22 cellular contexts compared by ENCODE assay signal in the genomic region with DNA sequence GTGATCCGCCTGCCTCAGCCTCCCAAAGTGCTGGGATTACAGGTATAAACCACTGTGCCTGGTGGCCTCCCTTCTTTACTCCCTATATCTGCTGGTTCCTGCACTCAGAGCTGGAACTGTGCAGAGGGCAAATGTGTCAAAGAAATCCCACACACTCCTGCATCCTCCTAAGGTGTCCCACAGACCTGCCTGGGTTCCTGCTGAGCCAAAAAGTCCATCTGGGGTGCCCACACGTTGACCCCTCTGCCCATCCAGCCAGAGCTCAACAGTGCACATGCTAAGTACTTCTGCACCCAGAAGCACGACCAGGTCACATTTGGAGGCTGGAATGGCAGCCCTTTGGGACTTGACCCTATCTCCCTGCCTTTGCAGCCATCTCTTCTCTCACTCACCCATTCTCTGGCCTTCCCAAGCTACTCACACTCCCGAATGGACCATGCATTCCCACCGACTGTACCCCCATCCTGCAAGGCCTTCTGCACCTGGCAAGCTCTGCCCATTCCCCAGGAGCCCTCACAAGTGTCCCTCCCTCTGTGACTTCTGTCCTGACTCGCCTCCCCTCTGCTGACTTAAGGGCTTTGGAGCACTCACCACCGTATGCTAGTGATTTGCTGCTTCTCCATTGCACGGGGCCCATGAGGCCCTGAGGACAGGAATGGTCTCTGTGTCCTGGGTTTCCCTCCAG.
"Had no signal": no experiment of that assay in that cellular context is flagged by ENCODE, and none has a peak within 500 bp of the region (broad histone marks: within the 10 kb centered on the region; RNA-seq: fewer than 3 reads in every experiment).

No MANE protein-coding gene starts in this region.

- FAIRE-seq: K562, RCC 7860 had no signal

- H3K27me3 ChIP-seq: SJSA1 had no signal

- H3K27me3 Mint-ChIP-seq: activated naive CD8-positive, alpha-beta T cell treated with anti-CD3 and anti-CD28 coated beads for 36 hours had no signal

- H3K4me3 Mint-ChIP-seq: activated CD8-positive, alpha-beta T cell treated with anti-CD3 and anti-CD28 coated beads for 36 hours; activated naive CD4-positive, alpha-beta T cell treated with anti-CD3 and anti-CD28 coated beads, Interleukin-2, amount 10 ng/mL, durations not matched to agents 7 days and 5 days; activated naive CD8-positive, alpha-beta T cell treated with anti-CD3 and anti-CD28 coated beads for 36 hours; activated T-cell treated with anti-CD3 and anti-CD28 coated beads, Interleukin-2, amount 50 U/mL, for 72 hours; T-helper 1 cell treated with Interleukin-12 subunit alpha and Interleukin-12 subunit beta and Interleukin-4 antibody, amounts not matched to agents 30 μg/mL and 1 μg/mL, for 36 hours had no signal

- H3K9me3 ChIP-seq: SJSA1 had no signal

- H3K36me3 Mint-ChIP-seq: activated naive CD4-positive, alpha-beta T cell treated with anti-CD3 and anti-CD28 coated beads, Interleukin-2, amount 10 ng/mL, durations not matched to agents 7 days and 5 days; activated naive CD8-positive, alpha-beta T cell treated with anti-CD3 and anti-CD28 coated beads for 36 hours had no signal

- H3K4me3 ChIP-seq: K562, SJSA1 had no signal

- H3K9me3 Mint-ChIP-seq: activated CD8-positive, alpha-beta T cell treated with anti-CD3 and anti-CD28 coated beads for 36 hours; activated naive CD4-positive, alpha-beta T cell treated with anti-CD3 and anti-CD28 coated beads, Interleukin-2, amount 10 ng/mL, durations not matched to agents 7 days and 5 days; activated naive CD8-positive, alpha-beta T cell treated with anti-CD3 and anti-CD28 coated beads for 36 hours; activated T-cell treated with anti-CD3 and anti-CD28 coated beads, Interleukin-2, amount 50 U/mL, for 72 hours; activated T-helper 2 cell treated with anti-CD3 and anti-CD28 coated beads, Interferon-gamma antibody, Interleukin-2, Interleukin-4, amounts not matched to agents 10 μg/mL and 5 μg/mL and 100 μg/mL, durations not matched to agents 14 hours and 24 hours and 36 hours; T-helper 1 cell treated with Interleukin-12 subunit alpha and Interleukin-12 subunit beta and Interleukin-4 antibody, amounts not matched to agents 30 μg/mL and 1 μg/mL, for 36 hours had no signal

- H3K4me1 ChIP-seq: SJSA1 had no signal

- H3K27ac ChIP-seq: SJSA1 had no signal

- H3K27ac Mint-ChIP-seq: activated CD8-positive, alpha-beta T cell treated with anti-CD3 and anti-CD28 coated beads for 36 hours; activated naive CD4-positive, alpha-beta T cell treated with anti-CD3 and anti-CD28 coated beads, Interleukin-2, amount 10 ng/mL, durations not matched to agents 7 days and 5 days; activated naive CD8-positive, alpha-beta T cell treated with anti-CD3 and anti-CD28 coated beads for 36 hours; activated T-cell treated with anti-CD3 and anti-CD28 coated beads, Interleukin-2, amount 50 U/mL, for 72 hours; activated T-helper 2 cell treated with anti-CD3 and anti-CD28 coated beads, Interferon-gamma antibody, Interleukin-2, Interleukin-4, amounts not matched to agents 10 μg/mL and 5 μg/mL and 100 μg/mL, durations not matched to agents 14 hours and 24 hours and 36 hours; T-helper 1 cell treated with Interleukin-12 subunit alpha and Interleukin-12 subunit beta and Interleukin-4 antibody, amounts not matched to agents 30 μg/mL and 1 μg/mL, for 36 hours had no signal

- DNase-seq: activated CD4-positive, alpha-beta T cell treated with anti-CD3 and anti-CD28 coated beads for 4 hours; activated CD8-positive, alpha-beta memory T cell treated with anti-CD3 and anti-CD28 coated beads, Interleukin-2, amount 50 U/mL, for 4 hours; activated CD8-positive, alpha-beta T cell treated with anti-CD3 and anti-CD28 coated beads for 36 hours; activated gamma-delta T cell treated with Interleukin-2 at 50 U/mL for 16 hours; activated naive CD4-positive, alpha-beta T cell treated with anti-CD3 and anti-CD28 coated beads, Interleukin-2, amount 10 ng/mL, durations not matched to agents 7 days and 5 days; activated naive CD8-positive, alpha-beta T cell treated with anti-CD3 and anti-CD28 coated beads for 36 hours; activated T-cell treated with anti-CD3 and anti-CD28 coated beads, Interleukin-2, amount 50 U/mL, for 72 hours; Karpas-422; MM.1S; NCI-H1105 treated with DMSO at 0.1 percent for 48 hours; NCI-H1436 treated with DMSO at 0.1 percent for 48 hours; NCI-H187; NCI-H2081; NCI-H510A treated with DMSO at 0.1 percent for 48 hours; SHP77 had no signal

- H3K36me3 ChIP-seq: SJSA1 had no signal

- ATAC-seq: activated CD4-positive, CD25-positive, alpha-beta regulatory T cell treated with anti-CD3 and anti-CD28 coated beads, Interleukin-2, amount 50 U/mL, for 24 hours; activated CD8-positive, alpha-beta T cell treated with anti-CD3 and anti-CD28 coated beads for 36 hours; activated T-cell treated with anti-CD3 and anti-CD28 coated beads, Interleukin-2, amount 50 U/mL, for 72 hours; K562; SK-N-SH treated with all-trans-retinoic acid at 6 μM for 48 hours had no signal

- H3K4me1 Mint-ChIP-seq: activated naive CD4-positive, alpha-beta T cell treated with anti-CD3 and anti-CD28 coated beads, Interleukin-2, amount 10 ng/mL, durations not matched to agents 7 days and 5 days; activated naive CD8-positive, alpha-beta T cell treated with anti-CD3 and anti-CD28 coated beads for 36 hours had no signal
